ENCODE assay signal across 28 cellular contexts in the genomic region with DNA sequence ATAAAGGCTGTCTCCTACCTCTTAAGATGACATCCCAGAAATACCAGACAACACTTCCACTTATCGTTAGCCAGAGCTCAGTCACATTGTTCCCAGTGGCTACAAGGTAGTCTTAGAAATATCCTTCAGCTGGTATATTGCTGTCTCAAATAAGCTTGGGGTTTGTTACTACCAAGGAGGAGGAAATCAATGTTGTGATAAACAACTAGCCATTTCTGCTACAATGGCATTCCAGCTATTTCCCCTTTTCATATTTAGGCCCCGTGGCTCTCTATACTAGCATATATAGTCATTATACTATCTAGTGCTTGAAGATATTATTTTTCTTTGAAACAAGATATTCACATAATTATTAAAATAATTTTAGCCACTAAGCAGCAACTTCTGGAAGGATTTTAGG.
"Had no signal": no experiment of that assay in that cellular context is flagged by ENCODE, and none has a peak within 500 bp of the region (broad histone marks: within the 10 kb centered on the region; RNA-seq: fewer than 3 reads in every experiment).

No MANE protein-coding gene starts in this region.

- H3K27me3 Mint-ChIP-seq: activated CD4-positive, alpha-beta T cell treated with anti-CD3 and anti-CD28 coated beads for 36 hours; activated CD4-positive, alpha-beta T cell treated with anti-CD3 and anti-CD28 coated beads, Interleukin-2, amount 10 ng/mL, durations not matched to agents 7 days and 5 days; activated naive CD4-positive, alpha-beta T cell treated with anti-CD3 and anti-CD28 coated beads, Interleukin-2, amount 10 ng/mL, durations not matched to agents 7 days and 5 days; activated naive CD8-positive, alpha-beta T cell; activated naive CD8-positive, alpha-beta T cell treated with anti-CD3 and anti-CD28 coated beads, Interleukin-2, amount 50 U/mL, for 24 hours; brain had no signal

- H3K27ac Mint-ChIP-seq: activated CD4-positive, alpha-beta T cell treated with anti-CD3 and anti-CD28 coated beads for 36 hours; activated CD4-positive, alpha-beta T cell treated with anti-CD3 and anti-CD28 coated beads, Interleukin-2, amount 10 ng/mL, durations not matched to agents 7 days and 5 days; activated naive CD4-positive, alpha-beta T cell treated with anti-CD3 and anti-CD28 coated beads, Interleukin-2, amount 10 ng/mL, durations not matched to agents 7 days and 5 days; activated naive CD8-positive, alpha-beta T cell; activated naive CD8-positive, alpha-beta T cell treated with anti-CD3 and anti-CD28 coated beads, Interleukin-2, amount 50 U/mL, for 24 hours; brain; T-helper 1 cell treated with Interleukin-12 subunit alpha and Interleukin-12 subunit beta and Interleukin-4 antibody, amounts not matched to agents 30 μg/mL and 1 μg/mL, for 36 hours; T-helper 2 cell treated with Interferon-gamma antibody and Interleukin-4, amounts not matched to agents 5 μg/mL and 100 μg/mL, for 36 hours; WTC11 had no signal

- H3K4me1 Mint-ChIP-seq: brain, WTC11 had no signal

- H3K9me3 ChIP-seq: SJSA1, SK-N-SH had no signal

- H3K27ac ChIP-seq: SJSA1 had no signal

- H3K4me3 Mint-ChIP-seq: activated CD4-positive, alpha-beta T cell treated with anti-CD3 and anti-CD28 coated beads for 36 hours; activated CD4-positive, alpha-beta T cell treated with anti-CD3 and anti-CD28 coated beads, Interleukin-2, amount 10 ng/mL, durations not matched to agents 7 days and 5 days; activated naive CD4-positive, alpha-beta T cell treated with anti-CD3 and anti-CD28 coated beads, Interleukin-2, amount 10 ng/mL, durations not matched to agents 7 days and 5 days; activated naive CD8-positive, alpha-beta T cell; activated naive CD8-positive, alpha-beta T cell treated with anti-CD3 and anti-CD28 coated beads, Interleukin-2, amount 50 U/mL, for 24 hours; brain; T-helper 1 cell treated with Interleukin-12 subunit alpha and Interleukin-12 subunit beta and Interleukin-4 antibody, amounts not matched to agents 30 μg/mL and 1 μg/mL, for 36 hours; T-helper 2 cell treated with Interferon-gamma antibody and Interleukin-4, amounts not matched to agents 5 μg/mL and 100 μg/mL, for 36 hours; WTC11 had no signal

- H3K9me3 Mint-ChIP-seq: activated CD4-positive, alpha-beta T cell treated with anti-CD3 and anti-CD28 coated beads, Interleukin-2, amount 10 ng/mL, durations not matched to agents 7 days and 5 days; activated naive CD4-positive, alpha-beta T cell treated with anti-CD3 and anti-CD28 coated beads, Interleukin-2, amount 10 ng/mL, durations not matched to agents 7 days and 5 days; activated naive CD8-positive, alpha-beta T cell treated with anti-CD3 and anti-CD28 coated beads, Interleukin-2, amount 50 U/mL, for 24 hours; brain; T-helper 1 cell treated with Interleukin-12 subunit alpha and Interleukin-12 subunit beta and Interleukin-4 antibody, amounts not matched to agents 30 μg/mL and 1 μg/mL, for 36 hours; T-helper 2 cell treated with Interferon-gamma antibody and Interleukin-4, amounts not matched to agents 5 μg/mL and 100 μg/mL, for 36 hours; WTC11 had no signal

- DNase-seq: activated CD4-positive, alpha-beta T cell treated with anti-CD3 and anti-CD28 coated beads for 36 hours; activated CD4-positive, alpha-beta T cell treated with anti-CD3 and anti-CD28 coated beads, Interleukin-2, amount 10 ng/mL, durations not matched to agents 7 days and 5 days; activated CD4-positive, alpha-beta T cell treated with anti-CD3 and anti-CD28 coated beads, Interleukin-2, amount 50 U/mL, for 48 hours; activated CD8-positive, alpha-beta memory T cell treated with anti-CD3 and anti-CD28 coated beads, Interleukin-2, amount 50 U/mL, for 4 hours; activated effector memory CD4-positive, alpha-beta T cell treated with Interleukin-2 at 50 U/mL for 16 hours; activated naive CD4-positive, alpha-beta T cell treated with anti-CD3 and anti-CD28 coated beads, Interleukin-2, amount 10 ng/mL, durations not matched to agents 7 days and 5 days; activated naive CD8-positive, alpha-beta T cell treated with anti-CD3 and anti-CD28 coated beads, Interleukin-2, amount 50 U/mL, for 24 hours; activated T-cell treated with anti-CD3 and anti-CD28 coated beads, Interleukin-2, amount 50 U/mL, for 48 hours; anterior cingulate cortex; caudate nucleus; Karpas-422; KBM-7; NCI-H1105; NCI-H1417 treated with DMSO at 0.1 percent for 48 hours; NCI-H187 treated with DMSO at 0.1 percent for 48 hours; NCI-H2081; NCI-H2171 treated with DMSO at 0.1 percent for 48 hours; NCI-H2227 treated with DMSO at 0.1 percent for 48 hours; NCI-H446 treated with DMSO at 0.1 percent for 48 hours; NCI-H524; SHP77; SK-N-SH had no signal

- H3K27me3 ChIP-seq: SJSA1 had no signal

- H3K4me3 ChIP-seq: SJSA1 had no signal

- H3K4me1 ChIP-seq: SJSA1 had no signal
